8 cellular contexts compared by ENCODE assay signal in the genomic region with DNA sequence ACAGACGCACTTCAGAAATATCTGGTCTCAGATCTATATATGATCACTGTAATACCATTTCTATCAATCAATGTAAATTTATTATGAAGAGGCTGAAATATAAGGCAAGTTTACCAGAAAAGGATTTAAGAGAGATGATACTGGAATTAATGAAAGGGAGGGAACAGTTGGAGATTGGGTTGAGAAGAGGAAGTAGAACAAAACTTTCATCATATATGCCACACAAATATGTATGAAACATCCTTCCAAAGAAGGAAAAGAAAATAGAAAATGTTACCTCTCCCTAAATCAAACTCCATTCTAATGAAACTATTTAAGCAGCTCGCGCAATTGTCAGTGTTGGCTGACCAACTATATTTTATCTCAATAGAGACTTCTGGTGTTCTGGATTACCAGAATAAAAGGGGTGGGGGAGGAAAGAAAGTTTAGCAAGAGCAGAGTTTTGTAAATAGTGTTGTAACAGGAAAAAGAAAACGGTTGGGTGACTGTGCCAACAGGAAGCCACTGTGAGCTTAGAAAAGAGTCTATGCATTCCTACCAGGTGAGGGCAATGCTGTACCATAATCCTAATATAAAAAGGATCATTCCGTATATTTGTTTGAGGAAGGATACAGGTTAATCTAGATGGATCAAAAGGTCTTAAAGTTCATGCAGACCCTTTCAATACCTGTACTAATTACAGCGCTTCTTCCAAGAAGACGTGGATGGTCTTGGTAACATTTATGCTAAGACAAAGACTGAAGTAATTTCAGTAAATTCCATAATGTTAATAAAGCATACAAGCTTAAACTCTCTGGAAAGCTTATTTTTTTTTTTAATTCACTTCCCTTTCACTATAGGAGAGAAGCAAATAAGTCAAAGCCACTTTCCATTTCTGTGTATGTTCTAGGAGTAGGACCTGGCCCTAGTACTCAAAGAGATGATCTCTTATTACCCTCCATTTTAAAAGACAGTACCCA. TPM values are rescaled to one million over a fixed set of nuclear protein-coding genes. Genes with fewer than 3 reads are reported as not detected.
A peak's percentile ranks its signal among the peaks of the same experiment; 100 is the strongest.
DNase-seq lines count a peak whose midpoint lies in the region; ATAC-seq and TF ChIP-seq lines count a peak whose summit lies in the region.

No MANE protein-coding gene starts in this region.

- ATAC-seq in SK-N-SH treated with all-trans-retinoic acid at 6 μM for 48 hours, result peak; percentile 70
- ATAC-seq in naive thymus-derived CD8-positive, alpha-beta T cell, result no peak
- no peak for ATAC-seq in HG03196 (IDR thresholded peaks at IDR 0.05; ENCODE audit: unreplicated experiment)

- peaks cover 28 to 95% (median 43%) of the 10 kb centered on the region in 3 donors for H3K36me3 Mint-ChIP-seq in naive thymus-derived CD8-positive, alpha-beta T cell

- H3K4me1 Mint-ChIP-seq in naive thymus-derived CD8-positive, alpha-beta T cell, result peaks cover 15 to 31% (median 24%) of the 10 kb centered on the region in 4 donors

- H3K9me3 Mint-ChIP-seq in naive thymus-derived CD8-positive, alpha-beta T cell, result peaks cover 3 to 22% (median 10%) of the 10 kb centered on the region in 9 donors

- POLR2A ChIA-PET in naive thymus-derived CD8-positive, alpha-beta T cell (lab: Charles Lee), result interaction anchor here (0.9 kb wide), 1 partner anchor 14 kb away, joined by 4 read pairs; a partner anchor contains a TSS

- DNase-seq in EL (peak; percentile 79), KG1 (lab: John Stamatoyannopoulos, UW) (peak; percentile 83), epithelial cell of prostate (ENCODE audit: low read depth, low spot score) (no peak)
- no peak for DNase-seq in naive thymus-derived CD8-positive, alpha-beta T cell
- no peak for DNase-seq in stimulated activated CD8-positive, alpha-beta memory T cell treated with anti-CD3 and anti-CD28 coated beads, Interleukin-4, amount 100 ng/mL, for 48 hours
- DNase-seq in stimulated activated CD4-positive, alpha-beta T cell treated with anti-CD3 and anti-CD28 coated beads, Interleukin-2, amount 100 ng/mL, for 24 hours, result no peak

- H3K27me3 Mint-ChIP-seq in naive thymus-derived CD8-positive, alpha-beta T cell, result no peaks in the 10 kb centered on the region

- H3K27ac Mint-ChIP-seq in naive thymus-derived CD8-positive, alpha-beta T cell, result peak overlapping the region; percentile 35 to 88 (median 81)

- H3K4me3 Mint-ChIP-seq in naive thymus-derived CD8-positive, alpha-beta T cell, result no peak overlapping the region

- peak overlapping the region; percentile 47 for H3K27ac ChIP-seq in epithelial cell of prostate

TF ChIP-seq in SK-N-SH treated with all-trans-retinoic acid at 6 μM for 48 hours, 23 proteins besides CTCF, POLR2A, EP300 and RAD21:
- TF ChIP-seq, protein P1, sequence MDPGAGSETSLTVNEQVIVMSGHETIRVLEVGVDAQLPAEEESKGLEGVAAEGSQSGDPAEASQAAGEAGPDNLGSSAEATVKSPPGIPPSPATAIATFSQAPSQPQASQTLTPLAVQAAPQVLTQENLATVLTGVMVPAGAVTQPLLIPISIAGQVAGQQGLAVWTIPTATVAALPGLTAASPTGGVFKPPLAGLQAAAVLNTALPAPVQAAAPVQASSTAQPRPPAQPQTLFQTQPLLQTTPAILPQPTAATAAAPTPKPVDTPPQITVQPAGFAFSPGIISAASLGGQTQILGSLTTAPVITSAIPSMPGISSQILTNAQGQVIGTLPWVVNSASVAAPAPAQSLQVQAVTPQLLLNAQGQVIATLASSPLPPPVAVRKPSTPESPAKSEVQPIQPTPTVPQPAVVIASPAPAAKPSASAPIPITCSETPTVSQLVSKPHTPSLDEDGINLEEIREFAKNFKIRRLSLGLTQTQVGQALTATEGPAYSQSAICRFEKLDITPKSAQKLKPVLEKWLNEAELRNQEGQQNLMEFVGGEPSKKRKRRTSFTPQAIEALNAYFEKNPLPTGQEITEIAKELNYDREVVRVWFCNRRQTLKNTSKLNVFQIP (CRISPR knock-in tag; IDR thresholded peaks at IDR 0.05; ENCODE audit: borderline replicate concordance, low read depth), result no peak
- TF ChIP-seq PPARA (CRISPR knock-in tag; IDR thresholded peaks at IDR 0.05; ENCODE audit: borderline replicate concordance), result no peak

RNA-seq across cellular contexts. Expression of a gene that starts 14.5 kb away (rescaled TPM):
- total RNA-seq in naive thymus-derived CD8-positive, alpha-beta T cell, result 10 to 100 TPM; 26.2 to 32.4 TPM
- 10 to 100 TPM; 29.3 to 38.8 (median 31.2) TPM for polyA plus RNA-seq in naive thymus-derived CD8-positive, alpha-beta T cell

RNA-seq across cellular contexts. Expression of a gene that starts 24.7 kb away (rescaled TPM):
- total RNA-seq in naive thymus-derived CD8-positive, alpha-beta T cell, result 10 to 100 TPM; 88.2 to 94.4 TPM
- polyA plus RNA-seq in naive thymus-derived CD8-positive, alpha-beta T cell, result 100 to 1,000 TPM; 241 to 335 (median 328) TPM

RNA-seq across cellular contexts. Expression of a gene that starts 43.9 kb away (rescaled TPM):
- total RNA-seq in naive thymus-derived CD8-positive, alpha-beta T cell, result under 1 TPM; 0.14 to 0.26 TPM
- under 1 TPM in 2 of 3 donors, not detected in 1; 0.03 to 0.06 TPM for polyA plus RNA-seq in naive thymus-derived CD8-positive, alpha-beta T cell

Comparison
In these comparisons a context has a peak if more than half of its experiments do, and no peak if none do; other contexts are left out.
1. DNase-seq: peak in EL (single experiment) and KG1 (single experiment); none in epithelial cell of prostate (single experiment), naive thymus-derived CD8-positive, alpha-beta T cell (0 of 10), stimulated activated CD8-positive, alpha-beta memory T cell treated with anti-CD3 and anti-CD28 coated beads, Interleukin-4, amount 100 ng/mL, for 48 hours (single experiment) and stimulated activated CD4-positive, alpha-beta T cell treated with anti-CD3 and anti-CD28 coated beads, Interleukin-2, amount 100 ng/mL, for 24 hours (0 of 2).